ENCODE assay signal across 19 cellular contexts in the genomic region with DNA sequence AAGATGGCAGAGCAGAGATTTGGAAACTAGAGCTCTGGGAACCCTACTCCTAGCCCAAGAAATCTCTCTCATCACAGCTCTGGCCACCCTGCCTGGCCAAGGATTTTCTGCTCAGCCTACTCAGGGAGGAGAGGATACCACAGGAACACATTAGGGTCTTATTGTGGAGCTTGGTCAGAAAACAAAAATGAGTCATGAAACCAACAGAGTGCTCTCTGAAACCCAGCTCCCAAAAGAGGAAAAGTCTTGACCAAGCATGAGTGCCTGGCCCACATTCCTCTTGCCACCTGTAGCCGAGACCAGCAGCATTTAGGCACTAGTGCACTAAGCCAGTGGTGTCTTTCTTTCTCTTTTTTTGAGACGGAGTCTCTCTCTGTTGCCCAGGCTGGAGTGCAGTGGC. TPM values are rescaled to one million over a fixed set of nuclear protein-coding genes. Genes with fewer than 3 reads are reported as not detected.
DNase-seq lines count a peak whose midpoint lies in the region; TF ChIP-seq lines count a peak whose summit lies in the region.
"Had no signal": no experiment of that assay in that cellular context is flagged by ENCODE, and none has a peak within 500 bp of the region (broad histone marks: within the 10 kb centered on the region; RNA-seq: fewer than 3 reads in every experiment).

No MANE protein-coding gene starts in this region.

- intact Hi-C loops in adrenal gland (cut with DNase I) = no loop called here

- no peak for TF ChIP-seq POLR2A in adrenal gland (IDR thresholded peaks at IDR 0.05)

- H3K27me3 ChIP-seq in neuronal stem cell (ENCODE audit: control insufficient read depth in 3 of 3, insufficient read depth in 3 of 3, low read depth in 1 of 3, low read length in 3 of 3) (peaks cover 0 to 13% (median 0%) of the 10 kb centered on the region in 3 experiments), adrenal gland (no peaks in the 10 kb centered on the region)

- no peaks in the 10 kb centered on the region for H3K4me1 Mint-ChIP-seq in chondrocyte (ENCODE audit: low read depth)
- H3K4me1 Mint-ChIP-seq: CD4-positive, alpha-beta memory T cell; GM23338; H9 had no signal

- H3K14ac ChIP-seq in neuronal stem cell (ENCODE audit: low read length) = no peak overlapping the region

- no peak overlapping the region for H3K4me2 ChIP-seq in neuronal stem cell (ENCODE audit: insufficient read depth, low read length, poor library complexity, severe bottlenecking)
- H3K4me2 ChIP-seq: GM23338 had no signal

- H3K27ac ChIP-seq in RWPE1 (peak overlapping the region; percentile 28; the same call in 1 of the 2 replicates), neuronal stem cell (replicated peaks; ENCODE audit: low read length) (no peak overlapping the region), adrenal gland (no peak overlapping the region)

- H3K4ac ChIP-seq in neuronal stem cell (ENCODE audit: low read length) = no peak overlapping the region

- H3K4me3 ChIP-seq in neuronal stem cell (ENCODE audit: low read length in 2 of 2) (no peak overlapping the region), adrenal gland (no peak overlapping the region)
- H3K4me3 ChIP-seq: GM12878, GM23338 had no signal

- no peak overlapping the region for H3K4me3 Mint-ChIP-seq in chondrocyte (ENCODE audit: unreplicated experiment)
- H3K4me3 Mint-ChIP-seq: CD4-positive, alpha-beta memory T cell; GM23338; H9; HFFc6 had no signal

- no CpG with 5 or more reads among the region's 2 CpGs for WGBS in neuronal stem cell (ENCODE audit: extremely low coverage in 2 of 2, insufficient read length in 2 of 2, insufficient replicate concordance in 1 of 2), 2 donors
- 76 to 93% (median 92%) methylated on average over 2 of the region's 2 CpGs for WGBS in adrenal gland, 4 donors

- no peaks in the 10 kb centered on the region for H3K9me3 Mint-ChIP-seq in chondrocyte (ENCODE audit: low read depth)
- H3K9me3 Mint-ChIP-seq: CD4-positive, alpha-beta memory T cell; H9; HFFc6 had no signal

- H3K9me3 ChIP-seq in neuronal stem cell (replicated peaks in 1 of 2; ENCODE audit: control insufficient read depth in 2 of 2, insufficient read depth in 1 of 2, low read depth in 1 of 2, low read length in 2 of 2) (no peaks in the 10 kb centered on the region), adrenal gland (replicated peaks in 1 of 3) (no peaks in the 10 kb centered on the region)

- H4K91ac ChIP-seq in neuronal stem cell (ENCODE audit: low read depth, low read length, poor library complexity) = no peak overlapping the region

- H3K36me3 ChIP-seq in neuronal stem cell (replicated peaks in 1 of 2; ENCODE audit: control insufficient read depth in 2 of 2, insufficient read depth in 2 of 2, low read length in 2 of 2) (no peaks in the 10 kb centered on the region), adrenal gland (replicated peaks in 1 of 2) (no peaks in the 10 kb centered on the region)

- H3K79me1 ChIP-seq in neuronal stem cell (ENCODE audit: low read depth, low read length) = no peaks in the 10 kb centered on the region

- no peak overlapping the region for H3K18ac ChIP-seq in neuronal stem cell (ENCODE audit: low read length)

- no peak overlapping the region for H2AFZ ChIP-seq in neuronal stem cell (ENCODE audit: low read length)
- H2AFZ ChIP-seq: GM23338 had no signal

- POLR2A ChIA-PET in RWPE1 (lab: Yijun Ruan, JAX; ENCODE audit: low non-redundant PET) = no interaction called here

- peak overlapping the region; percentile 2 for H2BK15ac ChIP-seq in neuronal stem cell (ENCODE audit: low read length)

- no peak overlapping the region for H3K9ac ChIP-seq in neuronal stem cell (ENCODE audit: low read depth, low read length, poor library complexity)

- peaks cover 23% of the 10 kb centered on the region for H3K27me3 Mint-ChIP-seq in chondrocyte (ENCODE audit: low read depth)

- H2BK120ac ChIP-seq in neuronal stem cell (ENCODE audit: low read depth, low read length) = no peak overlapping the region

- no peak overlapping the region for H3K23ac ChIP-seq in neuronal stem cell (ENCODE audit: low read depth, low read length, poor library complexity)

- H3K4me1 ChIP-seq in neuronal stem cell (ENCODE audit: control insufficient read depth in 2 of 2, insufficient read depth in 1 of 2, low read depth in 1 of 2, low read length in 2 of 2) (no peaks in the 10 kb centered on the region), adrenal gland (replicated peaks in 1 of 2) (no peaks in the 10 kb centered on the region)

- CTCF ChIA-PET in RWPE1 (lab: Yijun Ruan, JAX) = no interaction called here

- no peak overlapping the region for H3K27ac Mint-ChIP-seq in chondrocyte (ENCODE audit: unreplicated experiment)
- H3K27ac Mint-ChIP-seq: CD4-positive, alpha-beta memory T cell; GM23338; H9; HFFc6 had no signal

- H4K8ac ChIP-seq in neuronal stem cell (ENCODE audit: low read depth, low read length) = no peak overlapping the region

- H2BK5ac ChIP-seq in neuronal stem cell (ENCODE audit: low read length) = no peak overlapping the region

- H2AK5ac ChIP-seq in neuronal stem cell (ENCODE audit: low read depth, low read length) = no peak overlapping the region

- no peak overlapping the region for H2BK12ac ChIP-seq in neuronal stem cell (ENCODE audit: low read length)

- no peak for DNase-seq in RWPE1 (ENCODE audit: low spot score)
- DNase-seq in chondrocyte (ENCODE audit: low spot score) = peak; percentile 12
- no peak for DNase-seq in neuronal stem cell (ENCODE audit: low spot score)
- no peak for DNase-seq in COLO668 (lab: John Stamatoyannopoulos, UW; ENCODE audit: unreplicated experiment)
- no peak for DNase-seq in GM19238 (ENCODE audit: insufficient read length, low spot score)
- DNase-seq in adrenal gland = no peak
- DNase-seq: C1 segment of cervical spinal cord; CD4-positive, alpha-beta memory T cell; DMS 273 treated with DMSO at 0.1 percent for 48 hours; DMS79; EL; GDM1; H9; HFFc6 had no signal

- TF ChIP-seq CTCF in RWPE1 (conservative IDR thresholded peaks at IDR 0.05; ENCODE audit: low read depth) (no peak), chondrocyte (IDR thresholded peaks at IDR 0.05) (no peak), adrenal gland (IDR thresholded peaks at IDR 0.05) (no peak)

- peaks cover 1% of the 10 kb centered on the region for H3K36me3 Mint-ChIP-seq in chondrocyte (ENCODE audit: low read depth)
- H3K36me3 Mint-ChIP-seq: CD4-positive, alpha-beta memory T cell had no signal

RNA-seq across cellular contexts. Expression of a gene that starts 18.1 kb away (rescaled TPM):
- 1.1 to 1.5 TPM in 2 of 3 replicates, not detected in the other for total RNA-seq in chondrocyte
- polyA plus RNA-seq in neuronal stem cell (2013, experiment 1 of 2) = 0.13 TPM
- polyA plus RNA-seq in neuronal stem cell (2013, experiment 2 of 2) = 0.06 TPM
- 1 to 10 TPM in 6 of 8 donors, not detected in 2; 1.6 to 7.2 (median 5.7) TPM for total RNA-seq in adrenal gland
- polyA plus RNA-seq in adrenal gland = 1 to 10 TPM in 2 of 3 donors, under 1 TPM in 1; 0.97 to 2.9 (median 2.3) TPM
- total RNA-seq: A673; CD4-positive, alpha-beta memory T cell; H4; HFFc6 had no signal
- polyA plus RNA-seq: BJ; CD4-positive, alpha-beta memory T cell; GM12878 had no signal

RNA-seq across cellular contexts. Expression of a gene that starts 43.5 kb away (rescaled TPM):
- 2.0 to 3.0 TPM (median 2.9 TPM) in 3 replicates for total RNA-seq in chondrocyte
- 7.5 TPM for polyA plus RNA-seq in neuronal stem cell (2013, experiment 1 of 2)
- polyA plus RNA-seq in neuronal stem cell (2013, experiment 2 of 2) = 7.7 TPM
- total RNA-seq in adrenal gland = 1 to 10 TPM in 6 of 8 donors, under 1 TPM in 2; 0.87 to 2.8 (median 2.1) TPM
- 1 to 10 TPM; 1.7 to 3.6 (median 2.9) TPM for polyA plus RNA-seq in adrenal gland

RNA-seq across cellular contexts. Expression of a gene that starts 43.6 kb away (rescaled TPM):
- total RNA-seq in chondrocyte (12.9 to 24.2 TPM (median 14.5 TPM) in 3 replicates), adrenal gland (10 to 100 TPM in 6 of 8 donors, 1 to 10 TPM in 2; 8.0 to 30.7 (median 19.6) TPM)
- polyA plus RNA-seq in neuronal stem cell (2013, experiment 1 of 2) = 39.1 TPM
- polyA plus RNA-seq in neuronal stem cell (2013, experiment 2 of 2) = 41.1 TPM
- polyA plus RNA-seq in adrenal gland = 10 to 100 TPM; 17.5 to 57.3 (median 19.0) TPM

RNA-seq across cellular contexts. Expression of a gene that starts 54.2 kb away (rescaled TPM):
- total RNA-seq in chondrocyte (71.5 to 76.2 TPM (median 76.1 TPM) in 3 replicates), adrenal gland (100 to 1,000 TPM in 5 of 8 donors, 10 to 100 TPM in 3; 64.6 to 224 (median 126) TPM)
- 130 TPM for polyA plus RNA-seq in neuronal stem cell (2013, experiment 1 of 2)
- polyA plus RNA-seq in neuronal stem cell (2013, experiment 2 of 2) = 139 TPM
- 100 to 1,000 TPM; 114 to 223 (median 122) TPM for polyA plus RNA-seq in adrenal gland

RNA-seq across cellular contexts. Expression of a gene that starts 54.5 kb away (rescaled TPM):
- total RNA-seq in chondrocyte = 14.5 to 19.1 TPM (median 15.8 TPM) in 3 replicates
- 14.1 TPM for polyA plus RNA-seq in neuronal stem cell (2013, experiment 1 of 2)
- 14.9 TPM for polyA plus RNA-seq in neuronal stem cell (2013, experiment 2 of 2)
- 10 to 100 TPM in 7 of 8 donors, 1 to 10 TPM in 1; 5.1 to 17.0 (median 13.1) TPM for total RNA-seq in adrenal gland
- polyA plus RNA-seq in adrenal gland = 10 to 100 TPM in 2 of 3 donors, 1 to 10 TPM in 1; 8.4 to 13.3 (median 12.8) TPM
